10 cellular contexts compared by ENCODE assay signal in genomic region chr5:160702856-160703453, GRCh38.
A peak's percentile ranks its signal among the peaks of the same experiment; 100 is the strongest.
DNase-seq lines count a peak whose midpoint lies in the region; ATAC-seq and TF ChIP-seq lines count a peak whose summit lies in the region.
"Had no signal": no experiment of that assay in that cellular context is flagged by ENCODE, and none has a peak within 500 bp of the region (broad histone marks: within the 10 kb centered on the region; RNA-seq: fewer than 3 reads in every experiment).

No MANE protein-coding gene starts in this region.

- POLR2A ChIA-PET in GM10248 (lab: Yijun Ruan, JAX), result no interaction called here

- DNase-seq in GM10248 (ENCODE audit: extremely low spot score) (peak; percentile 23), SHP77 treated with DMSO at 0.1 percent for 48 hours (lab: John Stamatoyannopoulos, UW) (no peak), NCI-H1694 treated with DMSO at 0.1 percent for 48 hours (lab: John Stamatoyannopoulos, UW) (no peak), NCI-H1105 treated with DMSO at 0.1 percent for 48 hours (lab: John Stamatoyannopoulos, UW) (no peak), amygdala (lab: John Stamatoyannopoulos, UW) (no peak)
- DNase-seq: activated T-cell treated with anti-CD3 and anti-CD28 coated beads, Interleukin-2, amount 50 U/mL, for 24 hours; IMR-90 had no signal

- TF ChIP-seq CTCF in GM10248 (IDR thresholded peaks at IDR 0.05; ENCODE audit: control extremely low read depth, extremely low read depth, low read depth, missing control alignments), result no peak

- CTCF ChIA-PET in GM10248 (lab: Yijun Ruan, JAX), result interaction anchor here (1.4 kb wide), 1 partner anchor 64 kb away, joined by 4 read pairs; no protein-coding TSS in a partner anchor

- peak; percentile 83 for ATAC-seq in GM19397 (IDR thresholded peaks at IDR 0.05; ENCODE audit: unreplicated experiment)
- ATAC-seq in HG02884 (IDR thresholded peaks at IDR 0.05; ENCODE audit: unreplicated experiment), result peak; percentile 90
- ATAC-seq in HG03575 (IDR thresholded peaks at IDR 0.05; ENCODE audit: extremely low read depth, insufficient number of reproducible peaks, low FRiP score, unreplicated experiment), result peak; percentile 92
